13 cellular contexts compared by ENCODE assay signal in genomic region chr16:88764913-88765349, GRCh38. TPM values are rescaled to one million over a fixed set of nuclear protein-coding genes. Genes with fewer than 3 reads are reported as not detected.
DNase-seq lines count a peak whose midpoint lies in the region; ATAC-seq, FAIRE-seq and TF ChIP-seq lines count a peak whose summit lies in the region.
"Had no signal": no experiment of that assay in that cellular context is flagged by ENCODE, and none has a peak within 500 bp of the region (broad histone marks: within the 10 kb centered on the region; RNA-seq: fewer than 3 reads in every experiment).

No MANE protein-coding gene starts in this region.

- H3K27ac Mint-ChIP-seq in activated T-cell treated with anti-CD3 and anti-CD28 coated beads, Interleukin-2, amount 50 U/mL, for 24 hours = peak overlapping the region; percentile 18
- H3K27ac Mint-ChIP-seq in activated T-cell treated with anti-CD3 and anti-CD28 coated beads, Interleukin-2, amount 50 U/mL, for 72 hours = no peak overlapping the region

- H3K4me2 ChIP-seq in K562 (ENCODE audit: insufficient read depth, low read length) = no peak overlapping the region

- in situ Hi-C loops in K562 (cut with MboI) = no loop called here

- 93% methylated on average over 9 of the region's 9 CpGs for WGBS in K562 (ENCODE audit: insufficient coverage, low coverage, missing lambda C conversion rate)

- POLR2A ChIA-PET in K562 (lab: Yijun Ruan, JAX) = interaction anchor here (3.0 to 5.6 kb wide), 2 partner anchors 11 to 16 kb away, joined by 11 to 26 read pairs; no protein-coding TSS in a partner anchor

- CTCF ChIA-PET in K562 (lab: Yijun Ruan, JAX; ENCODE audit: low intra/inter-chr PET ratio) = no interaction called here

- no peaks in the 10 kb centered on the region for H3K9me3 Mint-ChIP-seq in activated T-cell treated with anti-CD3 and anti-CD28 coated beads, Interleukin-2, amount 50 U/mL, for 24 hours
- no peaks in the 10 kb centered on the region for H3K9me3 Mint-ChIP-seq in activated T-cell treated with anti-CD3 and anti-CD28 coated beads, Interleukin-2, amount 50 U/mL, for 72 hours
- H3K9me3 Mint-ChIP-seq: activated T-cell treated with anti-CD3 and anti-CD28 coated beads, Interleukin-2, amount 50 U/mL, for 4 hours had no signal

- peaks cover 43% of the 10 kb centered on the region for H3K4me1 Mint-ChIP-seq in activated T-cell treated with anti-CD3 and anti-CD28 coated beads, Interleukin-2, amount 50 U/mL, for 24 hours (ENCODE audit: low read depth)
- H3K4me1 Mint-ChIP-seq in activated T-cell treated with anti-CD3 and anti-CD28 coated beads, Interleukin-2, amount 50 U/mL, for 72 hours (ENCODE audit: low read depth) = peaks cover 25% of the 10 kb centered on the region

- peak; percentile 37 for TF ChIP-seq POLR2A in K562 (conservative IDR thresholded peaks at IDR 0.05)

- H3K27me3 Mint-ChIP-seq in activated T-cell treated with anti-CD3 and anti-CD28 coated beads, Interleukin-2, amount 50 U/mL, for 24 hours = no peaks in the 10 kb centered on the region
- no peaks in the 10 kb centered on the region for H3K27me3 Mint-ChIP-seq in activated T-cell treated with anti-CD3 and anti-CD28 coated beads, Interleukin-2, amount 50 U/mL, for 72 hours (ENCODE audit: low read depth)

- H4K20me1 ChIP-seq in K562 (replicated peaks; ENCODE audit: control insufficient read depth, insufficient read depth, low read length) = peaks cover 81% of the 10 kb centered on the region

- no peak for FAIRE-seq in K562 (lab: Jason Lieb, UNC)

- peaks cover 100% of the 10 kb centered on the region for H3K79me2 ChIP-seq in K562 (ENCODE audit: control insufficient read depth, insufficient read depth, low read length)

- BruUV-seq in K562 (replicated peaks; lab: Mats Ljungman, UMichigan) = no TSS peak

- H3K9me1 ChIP-seq in K562 (ENCODE audit: control insufficient read depth, insufficient read depth, low read length) = peaks cover 33% of the 10 kb centered on the region

- TF ChIP-seq CTCF in K562 (IDR thresholded peaks at IDR 0.05 in 2 of 3, conservative IDR thresholded peaks at IDR 0.05 in 1 of 3; ENCODE audit: insufficient read depth in 2 of 3, low read depth in 1 of 3, low read length in 3 of 3) = no peak
- no peak for TF ChIP-seq CTCF in left lung (IDR thresholded peaks at IDR 0.05)

- TF ChIP-seq RAD21 in K562 (CRISPR knock-in tag; conservative IDR thresholded peaks at IDR 0.05 in 1 of 2, IDR thresholded peaks at IDR 0.05 in 1 of 2) = no peak

- no peak for DNase-seq in activated T-cell treated with anti-CD3 and anti-CD28 coated beads, Interleukin-2, amount 50 U/mL, for 24 hours
- no peak for DNase-seq in activated T-cell treated with anti-CD3 and anti-CD28 coated beads, Interleukin-2, amount 50 U/mL, for 72 hours
- no peak for DNase-seq in K562 (ENCODE audit: extremely low read depth in 1 of 4, low spot score in 3 of 4)
- DNase-seq in left lung = peak; percentile 89 to 91
- peak; percentile 82 for DNase-seq in ureter (ENCODE audit: low spot score)
- no peak for DNase-seq in NCI-H187 treated with DMSO at 0.1 percent for 48 hours (lab: John Stamatoyannopoulos, UW)
- no peak for DNase-seq in activated naive CD4-positive, alpha-beta T cell treated with Interleukin-2 at 50 U/mL for 16 hours
- DNase-seq in mucosa of gallbladder (ENCODE audit: low spot score) = no peak
- DNase-seq: activated T-cell treated with anti-CD3 and anti-CD28 coated beads, Interleukin-2, amount 50 U/mL, for 4 hours; DMS79; NCI-H524; testis had no signal

- H3K27ac ChIP-seq in K562 (ENCODE audit: extremely low read depth, low read depth, low read length) = no peak overlapping the region; the same call in 2 of the 3 replicates
- no peak overlapping the region for H3K27ac ChIP-seq in left lung
- H3K27ac ChIP-seq: testis had no signal

- H3K36me3 Mint-ChIP-seq in activated T-cell treated with anti-CD3 and anti-CD28 coated beads, Interleukin-2, amount 50 U/mL, for 24 hours (ENCODE audit: low read depth) = peaks cover 28% of the 10 kb centered on the region
- H3K36me3 Mint-ChIP-seq in activated T-cell treated with anti-CD3 and anti-CD28 coated beads, Interleukin-2, amount 50 U/mL, for 72 hours (ENCODE audit: insufficient read depth in 2 of 2) = no peaks in the 10 kb centered on the region

- no peak for TF ChIP-seq EP300 in K562 (IDR thresholded peaks at IDR 0.05; ENCODE audit: low read length)

- H3K9me3 ChIP-seq in K562 (replicated peaks; ENCODE audit: control insufficient read depth, insufficient read depth, low read depth, low read length) (no peaks in the 10 kb centered on the region), left lung (no peaks in the 10 kb centered on the region)
- H3K9me3 ChIP-seq: testis had no signal

- peak overlapping the region in 1 of 2 experiments; percentile 66; a peak in 2 of 4 replicates for H3K9ac ChIP-seq in K562 (ENCODE audit: insufficient read depth in 1 of 2, low read depth in 2 of 2, low read length in 2 of 2)

- H3K36me3 ChIP-seq in K562 (ENCODE audit: control insufficient read depth, insufficient read depth, low read length) = peaks cover 89% of the 10 kb centered on the region
- H3K36me3 ChIP-seq in left lung = peaks cover 0 to 10% of the 10 kb centered on the region in 2 donors

- H3K4me1 ChIP-seq in K562 (replicated peaks in 1 of 2; ENCODE audit: control insufficient read depth in 2 of 2, insufficient read depth in 2 of 2, low read length in 2 of 2) (peaks cover 40 to 99% of the 10 kb centered on the region in 2 experiments), left lung (peaks cover 27 to 96% of the 10 kb centered on the region in 2 donors)

- H3K27me3 ChIP-seq in K562 (ENCODE audit: control insufficient read depth in 2 of 2, insufficient read depth in 2 of 2, low read length in 2 of 2) (no peaks in the 10 kb centered on the region), left lung (no peaks in the 10 kb centered on the region)
- H3K27me3 ChIP-seq: testis had no signal

- no peak for ATAC-seq in activated T-cell treated with anti-CD3 and anti-CD28 coated beads, Interleukin-2, amount 50 U/mL, for 72 hours (replicated peaks in 1 of 2)
- ATAC-seq in K562 (no peak), left lung (peak; percentile 77)
- ATAC-seq: activated T-cell treated with anti-CD3 and anti-CD28 coated beads, Interleukin-2, amount 50 U/mL, for 4 hours; Right ventricle myocardium inferior had no signal

- no peak overlapping the region for H3K4me3 Mint-ChIP-seq in activated T-cell treated with anti-CD3 and anti-CD28 coated beads, Interleukin-2, amount 50 U/mL, for 24 hours
- no peak overlapping the region for H3K4me3 Mint-ChIP-seq in activated T-cell treated with anti-CD3 and anti-CD28 coated beads, Interleukin-2, amount 50 U/mL, for 72 hours
- H3K4me3 Mint-ChIP-seq: activated T-cell treated with anti-CD3 and anti-CD28 coated beads, Interleukin-2, amount 50 U/mL, for 4 hours had no signal

- intact Hi-C loops in K562 (cut with micrococcal nuclease) (no loop called here), left lung (cut with DNase I) (no loop called here)

- H2AFZ ChIP-seq in K562 (ENCODE audit: low read depth, low read length) = no peak overlapping the region

- H3K4me3 ChIP-seq in K562 (no peak overlapping the region), left lung (no peak overlapping the region)
- H3K4me3 ChIP-seq: testis had no signal

RNA-seq across cellular contexts. Expression of gene PIEZO1, which starts 20.1 kb away (rescaled TPM):
- 100 to 1,000 TPM in 1 of 2 donors, 10 to 100 TPM in 1; 94.1 to 141 TPM for total RNA-seq in activated T-cell treated with anti-CD3 and anti-CD28 coated beads, Interleukin-2, amount 50 U/mL, for 72 hours
- 759 and 2,233 TPM in 2 replicates for total RNA-seq in K562 (2011; cell fraction: chromatin; rRNA removed; ENCODE audit: low replicate concordance)
- total RNA-seq in K562 (2011; cell fraction: nucleolus; rRNA removed) = 1,565 and 1,591 TPM in 2 replicates
- 1,027 and 1,219 TPM in 2 replicates for total RNA-seq in K562 (2011; cell fraction: nucleoplasm; rRNA removed)
- total RNA-seq in K562 (2014; rRNA removed) (213 and 305 TPM in 2 replicates), K562 (2014; rRNA removed; fragmentation: Illumina TruSeq; extraction: Trizol) (44.5 and 45.2 TPM in 2 replicates), K562 (2015; rRNA removed; fragmentation: Illumina TruSeq; extraction: Trizol) (97.9 and 113 TPM in 2 replicates), K562 (2021) (354 and 432 TPM in 2 replicates), left lung (100 to 1,000 TPM; 154 to 193 TPM), ureter (144 TPM), mucosa of gallbladder (108 TPM)
- polyA plus RNA-seq in K562 (2011; rRNA removed) (131 and 170 TPM in 2 replicates), K562 (2014; fragmentation: Illumina TruSeq; extraction: Trizol) (146 and 201 TPM in 2 replicates), K562 (2014; fragmentation: Nextera tagmentation; extraction: Ambion mirVana) (1 to 10 TPM; 3.6 to 9.6 TPM), K562 (2014; rRNA removed) (319 and 383 TPM in 2 replicates)
- polyA plus RNA-seq in K562 (2011; cell fraction: cytosol; rRNA removed) = 143 and 281 TPM in 2 replicates
- polyA plus RNA-seq in K562 (2011; cell fraction: nucleus; rRNA removed) = 1,334 and 2,777 TPM in 2 replicates
- 266 and 440 TPM in 2 replicates for polyA plus RNA-seq in K562 (2012)
- 56.6 and 97.2 TPM in 2 replicates for polyA minus RNA-seq in K562 (2011; rRNA and poly(A)+ RNA removed)
- polyA minus RNA-seq in K562 (2011; cell fraction: cytosol; rRNA and poly(A)+ RNA removed) = 155 and 200 TPM in 2 replicates
- polyA minus RNA-seq in K562 (2011; cell fraction: nucleus; rRNA and poly(A)+ RNA removed) = 321 and 450 TPM in 2 replicates

RNA-seq across cellular contexts. Expression of gene CDT1, which starts 38.7 kb away (rescaled TPM):
- total RNA-seq in activated T-cell treated with anti-CD3 and anti-CD28 coated beads, Interleukin-2, amount 50 U/mL, for 72 hours = 100 to 1,000 TPM; 167 to 172 TPM
- total RNA-seq in K562 (2011; cell fraction: chromatin; rRNA removed; ENCODE audit: low replicate concordance) = 14.1 and 55.6 TPM in 2 replicates
- total RNA-seq in K562 (2011; cell fraction: nucleolus; rRNA removed) = 67.5 and 87.8 TPM in 2 replicates
- total RNA-seq in K562 (2011; cell fraction: nucleoplasm; rRNA removed) = 29.4 and 38.8 TPM in 2 replicates
- total RNA-seq in K562 (2014; rRNA removed) = 114 and 119 TPM in 2 replicates
- total RNA-seq in K562 (2014; rRNA removed; fragmentation: Illumina TruSeq; extraction: Trizol) = 3.4 and 4.4 TPM in 2 replicates
- total RNA-seq in K562 (2015; rRNA removed; fragmentation: Illumina TruSeq; extraction: Trizol) = 14.4 and 17.9 TPM in 2 replicates
- total RNA-seq in K562 (2021) = 173 and 178 TPM in 2 replicates
- polyA plus RNA-seq in K562 (2011; rRNA removed) = 14.2 and 29.4 TPM in 2 replicates
- polyA plus RNA-seq in K562 (2011; cell fraction: cytosol; rRNA removed) = 48.5 and 101 TPM in 2 replicates
- polyA plus RNA-seq in K562 (2011; cell fraction: nucleus; rRNA removed) = 38.4 and 58.3 TPM in 2 replicates
- 68.4 and 200 TPM in 2 replicates for polyA plus RNA-seq in K562 (2012)
- polyA plus RNA-seq in K562 (2014; fragmentation: Illumina TruSeq; extraction: Trizol) = 9.3 and 47.1 TPM in 2 replicates
- 1 to 10 TPM in 1 of 2 experiments, under 1 TPM in 1; 0.92 to 1.6 TPM for polyA plus RNA-seq in K562 (2014; fragmentation: Nextera tagmentation; extraction: Ambion mirVana)
- polyA plus RNA-seq in K562 (2014; rRNA removed) = 53.6 and 65.8 TPM in 2 replicates
- 9.8 and 10.4 TPM in 2 replicates for polyA minus RNA-seq in K562 (2011; rRNA and poly(A)+ RNA removed)
- polyA minus RNA-seq in K562 (2011; cell fraction: cytosol; rRNA and poly(A)+ RNA removed) = 102 and 178 TPM in 2 replicates
- 25.2 and 25.9 TPM in 2 replicates for polyA minus RNA-seq in K562 (2011; cell fraction: nucleus; rRNA and poly(A)+ RNA removed)
- 10 to 100 TPM in 1 of 2 donors, 1 to 10 TPM in 1; 9.3 to 14.5 TPM for total RNA-seq in left lung
- total RNA-seq in ureter = 2.1 TPM
- 3.2 TPM for total RNA-seq in mucosa of gallbladder

RNA-seq across cellular contexts. Expression of gene APRT, which starts 46.8 kb away (rescaled TPM):
- 100 to 1,000 TPM; 116 to 139 TPM for total RNA-seq in activated T-cell treated with anti-CD3 and anti-CD28 coated beads, Interleukin-2, amount 50 U/mL, for 72 hours
- total RNA-seq in K562 (2011; cell fraction: chromatin; rRNA removed; ENCODE audit: low replicate concordance) = 35.4 and 135 TPM in 2 replicates
- total RNA-seq in K562 (2011; cell fraction: nucleolus; rRNA removed) = 138 and 183 TPM in 2 replicates
- 82.7 and 89.3 TPM in 2 replicates for total RNA-seq in K562 (2011; cell fraction: nucleoplasm; rRNA removed)
- total RNA-seq in K562 (2014; rRNA removed) (409 and 555 TPM in 2 replicates), K562 (2014; rRNA removed; fragmentation: Illumina TruSeq; extraction: Trizol) (86.2 and 129 TPM in 2 replicates), K562 (2015; rRNA removed; fragmentation: Illumina TruSeq; extraction: Trizol) (213 and 224 TPM in 2 replicates), K562 (2021) (340 and 359 TPM in 2 replicates), left lung (100 to 1,000 TPM; 108 to 161 TPM), ureter (152 TPM), mucosa of gallbladder (104 TPM)
- polyA plus RNA-seq in K562 (2011; rRNA removed) (146 and 234 TPM in 2 replicates), K562 (2014; fragmentation: Illumina TruSeq; extraction: Trizol) (94.4 and 200 TPM in 2 replicates), K562 (2014; fragmentation: Nextera tagmentation; extraction: Ambion mirVana) (100 to 1,000 TPM in 1 of 2 experiments, 10 to 100 TPM in 1; 41.7 to 116 TPM), K562 (2014; rRNA removed) (354 and 422 TPM in 2 replicates)
- polyA plus RNA-seq in K562 (2011; cell fraction: cytosol; rRNA removed) = 130 and 287 TPM in 2 replicates
- 161 and 192 TPM in 2 replicates for polyA plus RNA-seq in K562 (2011; cell fraction: nucleus; rRNA removed)
- 290 and 337 TPM in 2 replicates for polyA plus RNA-seq in K562 (2012)
- 17.6 and 29.0 TPM in 2 replicates for polyA minus RNA-seq in K562 (2011; rRNA and poly(A)+ RNA removed)
- polyA minus RNA-seq in K562 (2011; cell fraction: cytosol; rRNA and poly(A)+ RNA removed) = 127 and 142 TPM in 2 replicates
- 49.9 and 62.3 TPM in 2 replicates for polyA minus RNA-seq in K562 (2011; cell fraction: nucleus; rRNA and poly(A)+ RNA removed)

RNA-seq across cellular contexts. Expression of gene CTU2, which starts 58.6 kb away (rescaled TPM):
- total RNA-seq in activated T-cell treated with anti-CD3 and anti-CD28 coated beads, Interleukin-2, amount 50 U/mL, for 72 hours = 10 to 100 TPM; 25.9 to 34.9 TPM
- total RNA-seq in K562 (2011; cell fraction: chromatin; rRNA removed; ENCODE audit: low replicate concordance) = 45.3 and 159 TPM in 2 replicates
- total RNA-seq in K562 (2011; cell fraction: nucleolus; rRNA removed) = 114 and 148 TPM in 2 replicates
- total RNA-seq in K562 (2011; cell fraction: nucleoplasm; rRNA removed) = 48.7 and 66.7 TPM in 2 replicates
- total RNA-seq in K562 (2014; rRNA removed) (55.4 and 68.9 TPM in 2 replicates), K562 (2014; rRNA removed; fragmentation: Illumina TruSeq; extraction: Trizol) (7.2 and 11.9 TPM in 2 replicates), K562 (2015; rRNA removed; fragmentation: Illumina TruSeq; extraction: Trizol) (41.1 and 49.2 TPM in 2 replicates), K562 (2021) (105 and 106 TPM in 2 replicates), left lung (10 to 100 TPM; 15.4 to 19.8 TPM), ureter (25.2 TPM), mucosa of gallbladder (15.0 TPM)
- polyA plus RNA-seq in K562 (2011; rRNA removed) (23.2 and 30.1 TPM in 2 replicates), K562 (2014; fragmentation: Illumina TruSeq; extraction: Trizol) (17.7 and 46.9 TPM in 2 replicates), K562 (2014; fragmentation: Nextera tagmentation; extraction: Ambion mirVana) (1 to 10 TPM; 1.3 to 3.0 TPM), K562 (2014; rRNA removed) (63.4 and 76.6 TPM in 2 replicates)
- 40.2 and 96.8 TPM in 2 replicates for polyA plus RNA-seq in K562 (2011; cell fraction: cytosol; rRNA removed)
- polyA plus RNA-seq in K562 (2011; cell fraction: nucleus; rRNA removed) = 102 and 136 TPM in 2 replicates
- polyA plus RNA-seq in K562 (2012) = 34.1 and 51.7 TPM in 2 replicates
- polyA minus RNA-seq in K562 (2011; rRNA and poly(A)+ RNA removed) = 9.4 and 14.4 TPM in 2 replicates
- polyA minus RNA-seq in K562 (2011; cell fraction: cytosol; rRNA and poly(A)+ RNA removed) = 48.0 and 51.1 TPM in 2 replicates
- polyA minus RNA-seq in K562 (2011; cell fraction: nucleus; rRNA and poly(A)+ RNA removed) = 40.7 and 44.1 TPM in 2 replicates

RNA-seq across cellular contexts. Expression of gene RNF166, which starts 58.7 kb away (rescaled TPM):
- 10 to 100 TPM; 58.6 to 64.5 TPM for total RNA-seq in activated T-cell treated with anti-CD3 and anti-CD28 coated beads, Interleukin-2, amount 50 U/mL, for 72 hours
- 58.8 and 182 TPM in 2 replicates for total RNA-seq in K562 (2011; cell fraction: chromatin; rRNA removed; ENCODE audit: low replicate concordance)
- total RNA-seq in K562 (2011; cell fraction: nucleolus; rRNA removed) = 89.5 and 92.7 TPM in 2 replicates
- 60.1 and 64.4 TPM in 2 replicates for total RNA-seq in K562 (2011; cell fraction: nucleoplasm; rRNA removed)
- total RNA-seq in K562 (2014; rRNA removed) (46.9 and 61.6 TPM in 2 replicates), K562 (2014; rRNA removed; fragmentation: Illumina TruSeq; extraction: Trizol) (6.1 and 7.3 TPM in 2 replicates), K562 (2015; rRNA removed; fragmentation: Illumina TruSeq; extraction: Trizol) (19.5 and 22.3 TPM in 2 replicates), K562 (2021) (60.3 and 61.2 TPM in 2 replicates), left lung (10 to 100 TPM; 28.4 to 54.0 TPM), ureter (22.8 TPM), mucosa of gallbladder (28.4 TPM)
- polyA plus RNA-seq in K562 (2011; rRNA removed) (26.5 and 37.4 TPM in 2 replicates), K562 (2014; fragmentation: Illumina TruSeq; extraction: Trizol) (12.7 and 27.9 TPM in 2 replicates), K562 (2014; fragmentation: Nextera tagmentation; extraction: Ambion mirVana) (under 1 TPM; 0.56 to 0.96 TPM), K562 (2014; rRNA removed) (59.4 and 65.6 TPM in 2 replicates)
- polyA plus RNA-seq in K562 (2011; cell fraction: cytosol; rRNA removed) = 37.8 and 90.9 TPM in 2 replicates
- 118 and 185 TPM in 2 replicates for polyA plus RNA-seq in K562 (2011; cell fraction: nucleus; rRNA removed)
- 23.8 and 39.8 TPM in 2 replicates for polyA plus RNA-seq in K562 (2012)
- 7.0 and 12.0 TPM in 2 replicates for polyA minus RNA-seq in K562 (2011; rRNA and poly(A)+ RNA removed)
- polyA minus RNA-seq in K562 (2011; cell fraction: cytosol; rRNA and poly(A)+ RNA removed) = 41.2 and 44.5 TPM in 2 replicates
- polyA minus RNA-seq in K562 (2011; cell fraction: nucleus; rRNA and poly(A)+ RNA removed) = 33.4 and 39.2 TPM in 2 replicates

Comparison
In these comparisons a context has a peak if more than half of its experiments do, and no peak if none do; other contexts are left out.
1. DNase-seq: peak in left lung (2 of 2) and ureter (single experiment); none in activated T-cell treated with anti-CD3 and anti-CD28 coated beads, Interleukin-2, amount 50 U/mL, for 24 hours (single experiment), activated T-cell treated with anti-CD3 and anti-CD28 coated beads, Interleukin-2, amount 50 U/mL, for 72 hours (0 of 2), K562 (0 of 4), NCI-H187 treated with DMSO at 0.1 percent for 48 hours (single experiment), activated naive CD4-positive, alpha-beta T cell treated with Interleukin-2 at 50 U/mL for 16 hours (single experiment) and mucosa of gallbladder (single experiment).